8 cellular contexts compared by ENCODE assay signal in genomic region chr3:61562810-61563613, GRCh38. TPM values are rescaled to one million over a fixed set of nuclear protein-coding genes. Genes with fewer than 3 reads are reported as not detected.
DNase-seq lines count a peak whose midpoint lies in the region; ATAC-seq lines count a peak whose summit lies in the region.

No MANE protein-coding gene starts in this region.

- H3K9ac ChIP-seq in adipocyte (ENCODE audit: low read length) (peak overlapping the region; percentile 99), iPS-18a (ENCODE audit: low read length) (peak overlapping the region; percentile 96), skeletal muscle tissue (ENCODE audit: low read depth in 1 of 3, low read length in 3 of 3) (peak overlapping the region; percentile 81 to 94 (median 93))

- peak overlapping the region; percentile 36 for H3K27ac Mint-ChIP-seq in activated CD8-positive, alpha-beta memory T cell treated with anti-CD3 and anti-CD28 coated beads, Interleukin-2, amount 10 ng/mL, durations not matched to agents 7 days and 5 days

- no peak for DNase-seq in activated CD8-positive, alpha-beta memory T cell treated with anti-CD3 and anti-CD28 coated beads, Interleukin-2, amount 10 ng/mL, durations not matched to agents 7 days and 5 days
- DNase-seq in activated CD8-positive, alpha-beta memory T cell treated with anti-CD3 and anti-CD28 coated beads, Interleukin-2, amount 50 U/mL, for 4 hours: no peak
- DNase-seq in adipocyte (ENCODE audit: low read depth) (peak; percentile 76), LoVo (ENCODE audit: low spot score) (no peak), T-helper 9 cell (no peak)

- H3K4me1 Mint-ChIP-seq in activated CD8-positive, alpha-beta memory T cell treated with anti-CD3 and anti-CD28 coated beads, Interleukin-2, amount 10 ng/mL, durations not matched to agents 7 days and 5 days: peaks cover 9% of the 10 kb centered on the region

- H3K27me3 Mint-ChIP-seq in activated CD8-positive, alpha-beta memory T cell treated with anti-CD3 and anti-CD28 coated beads, Interleukin-2, amount 10 ng/mL, durations not matched to agents 7 days and 5 days: peaks cover 71% of the 10 kb centered on the region

- H3K27ac ChIP-seq in iPS-18a (ENCODE audit: low read length) (no peak overlapping the region), skeletal muscle tissue (ENCODE audit: low read depth, low read length) (peak overlapping the region; percentile 93)

- H3K36me3 ChIP-seq in adipocyte (ENCODE audit: control insufficient read depth, insufficient read depth, low read length, severe bottlenecking) (no peaks in the 10 kb centered on the region), iPS-18a (ENCODE audit: control insufficient read depth, low read depth, low read length) (peaks cover 8% of the 10 kb centered on the region), skeletal muscle tissue (ENCODE audit: control insufficient read depth in 3 of 3, insufficient read depth in 3 of 3, low read length in 3 of 3) (no peaks in the 10 kb centered on the region)

- CTCF ChIA-PET in activated CD8-positive, alpha-beta memory T cell treated with anti-CD3 and anti-CD28 coated beads, Interleukin-2, amount 10 ng/mL, durations not matched to agents 7 days and 5 days (lab: Charles Lee): no interaction called here

- ATAC-seq in activated CD8-positive, alpha-beta memory T cell treated with anti-CD3 and anti-CD28 coated beads, Interleukin-2, amount 10 ng/mL, durations not matched to agents 7 days and 5 days: no peak
- no peak for ATAC-seq in activated CD4-positive, CD25-positive, alpha-beta regulatory T cell treated with anti-CD3 and anti-CD28 coated beads, Interleukin-2, amount 50 U/mL, for 24 hours

- H3K4me3 Mint-ChIP-seq in activated CD8-positive, alpha-beta memory T cell treated with anti-CD3 and anti-CD28 coated beads, Interleukin-2, amount 10 ng/mL, durations not matched to agents 7 days and 5 days: no peak overlapping the region

- no peaks in the 10 kb centered on the region for H3K36me3 Mint-ChIP-seq in activated CD8-positive, alpha-beta memory T cell treated with anti-CD3 and anti-CD28 coated beads, Interleukin-2, amount 10 ng/mL, durations not matched to agents 7 days and 5 days

- H3K4me3 ChIP-seq in adipocyte (ENCODE audit: low read length) (peak overlapping the region; percentile 88), iPS-18a (ENCODE audit: low read length) (peak overlapping the region; percentile 87), skeletal muscle tissue (ENCODE audit: low read length in 3 of 3) (peak overlapping the region; percentile 89 to 91 (median 90))

- H3K27me3 ChIP-seq in adipocyte (replicated peaks; ENCODE audit: control insufficient read depth, insufficient read depth, low read length) (no peaks in the 10 kb centered on the region), iPS-18a (ENCODE audit: control insufficient read depth, insufficient read depth, low read length) (peaks cover 4% of the 10 kb centered on the region), skeletal muscle tissue (ENCODE audit: control insufficient read depth in 3 of 3, insufficient read depth in 3 of 3, low read length in 3 of 3) (no peaks in the 10 kb centered on the region)

- no peaks in the 10 kb centered on the region for H3K9me3 Mint-ChIP-seq in activated CD8-positive, alpha-beta memory T cell treated with anti-CD3 and anti-CD28 coated beads, Interleukin-2, amount 10 ng/mL, durations not matched to agents 7 days and 5 days (ENCODE audit: low read depth)

- peaks cover 34% of the 10 kb centered on the region for H3K4me1 ChIP-seq in adipocyte (ENCODE audit: control insufficient read depth, insufficient read depth, low read length)
- H3K4me1 ChIP-seq in iPS-18a (ENCODE audit: control insufficient read depth, low read depth, low read length): peaks cover 13% of the 10 kb centered on the region
- H3K4me1 ChIP-seq in skeletal muscle tissue (ENCODE audit: control insufficient read depth in 3 of 3, insufficient read depth in 3 of 3, low read length in 3 of 3): peaks cover 10 to 15% (median 14%) of the 10 kb centered on the region in 3 donors

- H3K9me3 ChIP-seq in adipocyte (ENCODE audit: control insufficient read depth, low read length) (peaks cover 8% of the 10 kb centered on the region), iPS-18a (ENCODE audit: control insufficient read depth, low read depth, low read length) (no peaks in the 10 kb centered on the region), skeletal muscle tissue (ENCODE audit: control insufficient read depth in 3 of 3, low read length in 3 of 3) (peaks cover 2 to 10% (median 6%) of the 10 kb centered on the region in 3 donors)

RNA-seq across cellular contexts. Expression of gene PTPRG, which starts 1.6 kb away (rescaled TPM):
- total RNA-seq in activated CD8-positive, alpha-beta memory T cell treated with anti-CD3 and anti-CD28 coated beads, Interleukin-2, amount 10 ng/mL, durations not matched to agents 7 days and 5 days: under 1 TPM in 1 of 2 experiments, not detected in 1; 0.21 TPM
- total RNA-seq in skeletal muscle tissue: 48.5 TPM

Comparison
In these comparisons a context has a peak if more than half of its experiments do, and no peak if none do; other contexts are left out.
1. RNA of gene PTPRG, which starts 1.6 kb away (total RNA-seq): 48.5 TPM in skeletal muscle tissue (single experiment); 0.21 TPM in activated CD8-positive, alpha-beta memory T cell treated with anti-CD3 and anti-CD28 coated beads, Interleukin-2, amount 10 ng/mL, durations not matched to agents 7 days and 5 days; every median in the first group is over 10 times any median in the second.
2. Peak in every context shown above with its lines, with median percentiles within 50 percentile points of each other: H3K4me3 ChIP-seq and H3K9ac ChIP-seq.